1 cellular context compared by ENCODE assay signal in genomic region chr1:178536329-178536728, GRCh38.
TF ChIP-seq lines count a peak whose summit lies in the region.

No MANE protein-coding gene starts in this region.

TF ChIP-seq in HCT116, 20 proteins besides CTCF, POLR2A, EP300 and RAD21 (continued from another document):
- no peak for TF ChIP-seq ZBTB33 (IDR thresholded peaks at IDR 0.05; ENCODE audit: extremely low read depth, insufficient replicate concordance, low read length)
- no peak for TF ChIP-seq EGR1 (IDR thresholded peaks at IDR 0.05; ENCODE audit: low read depth)
- TF ChIP-seq MAX (IDR thresholded peaks at IDR 0.05): no peak
- no peak for TF ChIP-seq SIN3A (IDR thresholded peaks at IDR 0.05; ENCODE audit: low read depth)
- no peak for TF ChIP-seq ZFX (IDR thresholded peaks at IDR 0.05)
- TF ChIP-seq FOSL1 (IDR thresholded peaks at IDR 0.05; ENCODE audit: low read depth): no peak
- TF ChIP-seq CBX3 (IDR thresholded peaks at IDR 0.05; ENCODE audit: low read depth): no peak
- TF ChIP-seq TCF7L2 (IDR thresholded peaks at IDR 0.05; ENCODE audit: borderline replicate concordance, extremely low read depth, insufficient read depth, insufficient read length): no peak
- TF ChIP-seq SRF (IDR thresholded peaks at IDR 0.05; ENCODE audit: low read depth): no peak
- no peak for TF ChIP-seq YY1 (IDR thresholded peaks at IDR 0.05; ENCODE audit: extremely low read depth, insufficient replicate concordance, low read depth, low read length)
- TF ChIP-seq ELF1 (IDR thresholded peaks at IDR 0.05; ENCODE audit: borderline replicate concordance, low read depth): no peak
- TF ChIP-seq ZNF274 (IDR thresholded peaks at IDR 0.05; ENCODE audit: low read depth, low read length): no peak
- no peak for TF ChIP-seq POLR2AphosphoS5 (IDR thresholded peaks at IDR 0.05; ENCODE audit: low read depth, low read length)
- TF ChIP-seq EZH2 (IDR thresholded peaks at IDR 0.05): no peak
- no peak for TF ChIP-seq REST (IDR thresholded peaks at IDR 0.05; ENCODE audit: low read depth)
